1 cellular context compared by ENCODE assay signal in genomic region chr11:36013950-36014349, GRCh38.
TF ChIP-seq lines count a peak whose summit lies in the region.

No MANE protein-coding gene starts in this region.

TF ChIP-seq in GM23338, 12 proteins besides CTCF, POLR2A, EP300 and RAD21 (continued from another document):
- TF ChIP-seq ZNF462 (CRISPR knock-in tag; IDR thresholded peaks at IDR 0.05) (no peak), POLR2AphosphoS5 (IDR thresholded peaks at IDR 0.05; ENCODE audit: low read depth) (no peak), NANOG (IDR thresholded peaks at IDR 0.05; ENCODE audit: borderline replicate concordance) (no peak)
